Comparison of ENCODE assay signal across 8 cellular contexts in genomic region chr19:42396248-42396541, GRCh38. TPM values are rescaled to one million over a fixed set of nuclear protein-coding genes. Genes with fewer than 3 reads are reported as not detected.
DNase-seq lines count a peak whose midpoint lies in the region; ATAC-seq, FAIRE-seq and TF ChIP-seq lines count a peak whose summit lies in the region.

No MANE protein-coding gene starts in this region.

- H3K36me3 ChIP-seq in K562 (ENCODE audit: control insufficient read depth, insufficient read depth, low read length) (no peaks in the 10 kb centered on the region), left lung (no peaks in the 10 kb centered on the region)

- H3K4me2 ChIP-seq in K562 (ENCODE audit: insufficient read depth, low read length): peak overlapping the region; percentile 98

- TF ChIP-seq EP300 in K562 (IDR thresholded peaks at IDR 0.05; ENCODE audit: low read length): no peak

- no peak for TF ChIP-seq POLR2A in K562 (conservative IDR thresholded peaks at IDR 0.05)
- no peak for TF ChIP-seq POLR2A in GM12892 (IDR thresholded peaks at IDR 0.05; ENCODE audit: low read depth, low read length)

- FAIRE-seq in K562 (lab: Jason Lieb, UNC) (no peak), urothelium cell line (lab: Jason Lieb, UNC) (no peak), GM12892 (lab: Jason Lieb, UNC) (no peak)

- peak overlapping the region; percentile 73 to 83; a peak in 3 of 4 replicates for H3K9ac ChIP-seq in K562 (ENCODE audit: insufficient read depth in 1 of 2, low read depth in 2 of 2, low read length in 2 of 2)

- peaks cover 4% of the 10 kb centered on the region for H3K9me1 ChIP-seq in K562 (ENCODE audit: control insufficient read depth, insufficient read depth, low read length)

- no peak for TF ChIP-seq RAD21 in K562 (CRISPR knock-in tag; conservative IDR thresholded peaks at IDR 0.05 in 1 of 2, IDR thresholded peaks at IDR 0.05 in 1 of 2)

- no peak for TF ChIP-seq CTCF in K562 (IDR thresholded peaks at IDR 0.05 in 2 of 3, conservative IDR thresholded peaks at IDR 0.05 in 1 of 3; ENCODE audit: insufficient read depth in 2 of 3, low read depth in 1 of 3, low read length in 3 of 3)
- TF ChIP-seq CTCF in left lung (IDR thresholded peaks at IDR 0.05): no peak

- POLR2A ChIA-PET in K562 (lab: Yijun Ruan, JAX): interaction anchor here (0.6 to 2.6 kb wide), 11 partner anchors 11 to 285 kb away, joined by 3 to 13 read pairs (median 4); partner anchors contain the start of gene GSK3A

- CTCF ChIA-PET in K562 (lab: Yijun Ruan, JAX; ENCODE audit: low intra/inter-chr PET ratio): interaction anchor here (0.9 kb wide), 1 partner anchor 288 kb away, joined by 3 read pairs; no protein-coding TSS in a partner anchor

- H3K27me3 ChIP-seq in K562 (ENCODE audit: control insufficient read depth in 2 of 2, insufficient read depth in 2 of 2, low read length in 2 of 2) (peaks cover 7 to 9% of the 10 kb centered on the region in 2 experiments; a peak in 4 of 5 replicates), left lung (peaks cover 0 to 6% of the 10 kb centered on the region in 2 donors)

- H3K79me2 ChIP-seq in K562 (ENCODE audit: control insufficient read depth, insufficient read depth, low read length): peaks cover 6% of the 10 kb centered on the region; the same call in 1 of the 3 replicates

- H3K4me1 ChIP-seq in K562 (replicated peaks in 1 of 2; ENCODE audit: control insufficient read depth in 2 of 2, insufficient read depth in 2 of 2, low read length in 2 of 2) (peaks cover 14 to 17% of the 10 kb centered on the region in 2 experiments), left lung (peaks cover 8 to 21% of the 10 kb centered on the region in 2 donors)

- DNase-seq in NCI-H2196 (lab: John Stamatoyannopoulos, UW; ENCODE audit: unreplicated experiment) (peak; percentile 80), K562 (ENCODE audit: extremely low read depth in 1 of 4, low spot score in 3 of 4) (peak in 2 of 4 experiments; percentile 61 to 69), left lung (no peak), urothelium cell line (ENCODE audit: low spot score) (peak; percentile 70), cortex of kidney (lab: John Stamatoyannopoulos, UW) (no peak), GM12892 (ENCODE audit: insufficient read length) (no peak), HPDE6-E6E7 (ENCODE audit: extremely low spot score) (no peak)

- H3K27ac ChIP-seq in K562 (ENCODE audit: extremely low read depth, low read depth, low read length) (peak overlapping the region; percentile 81), left lung (peak overlapping the region; percentile 80 to 81)

- peak overlapping the region; percentile 57; the same call in 1 of the 2 replicates for H3K4me3 ChIP-seq in GM08714 (ENCODE audit: low read length)
- H3K4me3 ChIP-seq in K562: peak overlapping the region; percentile 49
- H3K4me3 ChIP-seq in left lung: peak overlapping the region; percentile 29 to 56

- intact Hi-C loops in K562 (cut with micrococcal nuclease): no loop called here
- intact Hi-C loops in left lung (cut with DNase I): no loop called here

- peak overlapping the region; percentile 99 for H2AFZ ChIP-seq in K562 (ENCODE audit: low read depth, low read length)

- ATAC-seq in K562: peak; percentile 63
- peak; percentile 41 for ATAC-seq in left lung

- BruUV-seq in K562 (replicated peaks; lab: Mats Ljungman, UMichigan): no TSS peak

- no peaks in the 10 kb centered on the region for H3K9me3 ChIP-seq in K562 (replicated peaks; ENCODE audit: control insufficient read depth, insufficient read depth, low read depth, low read length)
- H3K9me3 ChIP-seq in left lung: no peaks in the 10 kb centered on the region

- 16% methylated on average over 2 of the region's 3 CpGs for WGBS in K562 (ENCODE audit: insufficient coverage, low coverage, missing lambda C conversion rate)

- no peaks in the 10 kb centered on the region; the same call in 1 of the 2 replicates for H4K20me1 ChIP-seq in K562 (replicated peaks; ENCODE audit: control insufficient read depth, insufficient read depth, low read length)

- in situ Hi-C loops in K562 (cut with MboI): no loop called here

TF ChIP-seq in K562, 482 proteins besides CTCF, POLR2A, EP300 and RAD21 (continues in another document):
- TF ChIP-seq ZNF780A (CRISPR knock-in tag; IDR thresholded peaks at IDR 0.05) (no peak), MTF1 (CRISPR knock-in tag; IDR thresholded peaks at IDR 0.05; ENCODE audit: borderline replicate concordance) (no peak), FOXP1 (CRISPR knock-in tag; IDR thresholded peaks at IDR 0.05) (no peak), ARID2 (IDR thresholded peaks at IDR 0.05) (no peak), HNRNPLL (IDR thresholded peaks at IDR 0.05; ENCODE audit: low read depth, low read length, poor library complexity, severe bottlenecking) (no peak), TAF9B (IDR thresholded peaks at IDR 0.05; ENCODE audit: partially characterized antibody) (no peak), ILK (tag; IDR thresholded peaks at IDR 0.05; ENCODE audit: borderline replicate concordance, low read depth) (no peak), MYNN (IDR thresholded peaks at IDR 0.05) (no peak), MYNN (CRISPR knock-in tag; IDR thresholded peaks at IDR 0.05) (no peak), NBN (IDR thresholded peaks at IDR 0.05; ENCODE audit: low read depth) (0 out of 2 replicates have a peak, but pooled peaks have one; percentile 0), MTA2 (IDR thresholded peaks at IDR 0.05; ENCODE audit: low read depth) (no peak), ILF3 (IDR thresholded peaks at IDR 0.05; ENCODE audit: borderline replicate concordance) (no peak), FOS (IDR thresholded peaks at IDR 0.05; ENCODE audit: extremely low read depth, insufficient read length) (no peak)

RNA-seq across cellular contexts. Expression of gene CNFN, which starts 6.1 kb away (rescaled TPM):
- not detected in 2 replicates for total RNA-seq in K562 (2011; cell fraction: chromatin; rRNA removed; ENCODE audit: low replicate concordance)
- total RNA-seq in K562 (2011; cell fraction: nucleolus; rRNA removed): not detected in 2 replicates
- not detected in 2 replicates for total RNA-seq in K562 (2011; cell fraction: nucleoplasm; rRNA removed)
- total RNA-seq in K562 (2014; rRNA removed): 0.94 TPM in 1 of 2 replicates, not detected in the other
- not detected in 2 replicates for total RNA-seq in K562 (2014; rRNA removed; fragmentation: Illumina TruSeq; extraction: Trizol)
- total RNA-seq in K562 (2015; rRNA removed; fragmentation: Illumina TruSeq; extraction: Trizol): not detected in 2 replicates
- total RNA-seq in K562 (2021): 0.35 TPM in 1 of 2 replicates, not detected in the other
- 0.18 TPM in 1 of 2 replicates, not detected in the other for polyA plus RNA-seq in K562 (2011; rRNA removed)
- 0.22 and 1.2 TPM in 2 replicates for polyA plus RNA-seq in K562 (2011; cell fraction: cytosol; rRNA removed)
- polyA plus RNA-seq in K562 (2011; cell fraction: nucleus; rRNA removed): 0.33 TPM in 1 of 2 replicates, not detected in the other
- 0.66 and 0.79 TPM in 2 replicates for polyA plus RNA-seq in K562 (2012)
- polyA plus RNA-seq in K562 (2014; fragmentation: Illumina TruSeq; extraction: Trizol): 0.47 TPM in 1 of 2 replicates, not detected in the other
- polyA plus RNA-seq in K562 (2014; fragmentation: Nextera tagmentation; extraction: Ambion mirVana): under 1 TPM in 1 of 2 experiments, not detected in 1; 0.18 TPM
- polyA plus RNA-seq in K562 (2014; rRNA removed): 0.52 and 1.8 TPM in 2 replicates
- polyA minus RNA-seq in K562 (2011; rRNA and poly(A)+ RNA removed): not detected in 2 replicates
- not detected in 2 replicates for polyA minus RNA-seq in K562 (2011; cell fraction: cytosol; rRNA and poly(A)+ RNA removed)
- polyA minus RNA-seq in K562 (2011; cell fraction: nucleus; rRNA and poly(A)+ RNA removed): not detected in 2 replicates
- 1 to 10 TPM; 1.2 to 3.2 TPM for total RNA-seq in left lung
- not detected for polyA plus RNA-seq in GM12892 (2012; ENCODE audit: missing spikeins)

RNA-seq across cellular contexts. Expression of gene LIPE, which starts 31.0 kb away (rescaled TPM):
- total RNA-seq in K562 (2011; cell fraction: chromatin; rRNA removed; ENCODE audit: low replicate concordance): not detected in 2 replicates
- not detected in 2 replicates for total RNA-seq in K562 (2011; cell fraction: nucleolus; rRNA removed)
- total RNA-seq in K562 (2011; cell fraction: nucleoplasm; rRNA removed): not detected in 2 replicates
- total RNA-seq in K562 (2014; rRNA removed) (not detected in 2 replicates), K562 (2014; rRNA removed; fragmentation: Illumina TruSeq; extraction: Trizol) (not detected in 2 replicates), K562 (2015; rRNA removed; fragmentation: Illumina TruSeq; extraction: Trizol) (not detected in 2 replicates), K562 (2021) (0.22 and 0.27 TPM in 2 replicates), left lung (1 to 10 TPM; 4.0 to 5.9 TPM)
- polyA plus RNA-seq in K562 (2011; rRNA removed) (not detected in 2 replicates), K562 (2014; fragmentation: Illumina TruSeq; extraction: Trizol) (not detected in 2 replicates), K562 (2014; fragmentation: Nextera tagmentation; extraction: Ambion mirVana) (not detected), K562 (2014; rRNA removed) (not detected in 2 replicates)
- not detected in 2 replicates for polyA plus RNA-seq in K562 (2011; cell fraction: cytosol; rRNA removed)
- polyA plus RNA-seq in K562 (2011; cell fraction: nucleus; rRNA removed): not detected in 2 replicates
- 0.05 and 0.43 TPM in 2 replicates for polyA plus RNA-seq in K562 (2012)
- not detected in 2 replicates for polyA minus RNA-seq in K562 (2011; rRNA and poly(A)+ RNA removed)
- not detected in 2 replicates for polyA minus RNA-seq in K562 (2011; cell fraction: cytosol; rRNA and poly(A)+ RNA removed)
- not detected in 2 replicates for polyA minus RNA-seq in K562 (2011; cell fraction: nucleus; rRNA and poly(A)+ RNA removed)
- 2.6 TPM for polyA plus RNA-seq in GM12892 (2012; ENCODE audit: missing spikeins)

RNA-seq across cellular contexts. Expression of gene CXCL17, which starts 46.6 kb away (rescaled TPM):
- not detected in 2 replicates for total RNA-seq in K562 (2011; cell fraction: chromatin; rRNA removed; ENCODE audit: low replicate concordance)
- not detected in 2 replicates for total RNA-seq in K562 (2011; cell fraction: nucleolus; rRNA removed)
- total RNA-seq in K562 (2011; cell fraction: nucleoplasm; rRNA removed): not detected in 2 replicates
- not detected in 2 replicates for total RNA-seq in K562 (2014; rRNA removed)
- not detected in 2 replicates for total RNA-seq in K562 (2014; rRNA removed; fragmentation: Illumina TruSeq; extraction: Trizol)
- total RNA-seq in K562 (2015; rRNA removed; fragmentation: Illumina TruSeq; extraction: Trizol): not detected in 2 replicates
- not detected in 2 replicates for total RNA-seq in K562 (2021)
- polyA plus RNA-seq in K562 (2011; rRNA removed): not detected in 2 replicates
- not detected in 2 replicates for polyA plus RNA-seq in K562 (2011; cell fraction: cytosol; rRNA removed)
- polyA plus RNA-seq in K562 (2011; cell fraction: nucleus; rRNA removed): not detected in 2 replicates
- 0.14 and 0.19 TPM in 2 replicates for polyA plus RNA-seq in K562 (2012)
- 0.10 TPM in 1 of 2 replicates, not detected in the other for polyA plus RNA-seq in K562 (2014; fragmentation: Illumina TruSeq; extraction: Trizol)
- under 1 TPM in 1 of 2 experiments, not detected in 1; 0.15 TPM for polyA plus RNA-seq in K562 (2014; fragmentation: Nextera tagmentation; extraction: Ambion mirVana)
- polyA plus RNA-seq in K562 (2014; rRNA removed): not detected in 2 replicates
- not detected in 2 replicates for polyA minus RNA-seq in K562 (2011; rRNA and poly(A)+ RNA removed)
- polyA minus RNA-seq in K562 (2011; cell fraction: cytosol; rRNA and poly(A)+ RNA removed): not detected in 2 replicates
- polyA minus RNA-seq in K562 (2011; cell fraction: nucleus; rRNA and poly(A)+ RNA removed): not detected in 2 replicates
- 100 to 1,000 TPM; 162 to 257 TPM for total RNA-seq in left lung
- 0.47 TPM for polyA plus RNA-seq in GM12892 (2012; ENCODE audit: missing spikeins)

Comparison
In these comparisons a context has a peak if more than half of its experiments do, and no peak if none do; other contexts are left out.
1. DNase-seq: peak in NCI-H2196 (single experiment) and urothelium cell line (single experiment); none in left lung (0 of 2), cortex of kidney (single experiment), GM12892 (single experiment) and HPDE6-E6E7 (single experiment).
2. RNA of gene CXCL17, which starts 46.6 kb away (total RNA-seq): 162 to 257 TPM in left lung; not detected in K562; every median in the first group is over 100 times any median in the second.
3. Peak in every context shown above with its lines, with median percentiles within 50 percentile points of each other: H3K4me3 ChIP-seq.